ENCODE assay signal across 10 cellular contexts in genomic region chr15:67116742-67117141, GRCh38. TPM values are rescaled to one million over a fixed set of nuclear protein-coding genes. Genes with fewer than 3 reads are reported as not detected.
DNase-seq lines count a peak whose midpoint lies in the region; ATAC-seq, FAIRE-seq and TF ChIP-seq lines count a peak whose summit lies in the region.
"Had no signal": no experiment of that assay in that cellular context is flagged by ENCODE, and none has a peak within 500 bp of the region (broad histone marks: within the 10 kb centered on the region; RNA-seq: fewer than 3 reads in every experiment).

No MANE protein-coding gene starts in this region.

- TF ChIP-seq CTCF in HFFc6 (IDR thresholded peaks at IDR 0.05) (no peak), astrocyte (IDR thresholded peaks at IDR 0.05; ENCODE audit: insufficient read depth, low read depth, low read length) (no peak), ascending aorta (IDR thresholded peaks at IDR 0.05) (no peak)

- H3K27me3 Mint-ChIP-seq in HFFc6 (ENCODE audit: insufficient read depth) (peaks cover 21% of the 10 kb centered on the region), astrocyte (ENCODE audit: low read depth, unreplicated experiment) (no peaks in the 10 kb centered on the region)

- peak overlapping the region; percentile 40 to 84 (median 71); a peak in 21 of 22 replicates for H3K9ac ChIP-seq in BLaER1 treated with 17β-estradiol and CSF1 and Interleukin-3, amounts not matched to agents 10 nM and 100 nM
- no peak overlapping the region for H3K9ac ChIP-seq in astrocyte (ENCODE audit: low read length)

- peaks cover 2% of the 10 kb centered on the region for H3K9me3 Mint-ChIP-seq in HFFc6
- H3K9me3 Mint-ChIP-seq in astrocyte (ENCODE audit: unreplicated experiment) = peaks cover 8% of the 10 kb centered on the region

- H3K4me3 Mint-ChIP-seq in HFFc6 = peak overlapping the region; percentile 31; the same call in 1 of the 2 replicates
- H3K4me3 Mint-ChIP-seq in astrocyte (ENCODE audit: unreplicated experiment) = peak overlapping the region; percentile 6

- H3K79me2 ChIP-seq in astrocyte (ENCODE audit: insufficient read depth, low read length) = peaks cover 83% of the 10 kb centered on the region

- H3K4me1 Mint-ChIP-seq in HFFc6 (ENCODE audit: low read depth) = peaks cover 84% of the 10 kb centered on the region
- peaks cover 54% of the 10 kb centered on the region for H3K4me1 Mint-ChIP-seq in astrocyte (ENCODE audit: low read depth, unreplicated experiment)

- H3K36me3 ChIP-seq in BLaER1 treated with 17β-estradiol and CSF1 and Interleukin-3, amounts not matched to agents 10 nM and 100 nM = peaks cover 8 to 60% (median 35%) of the 10 kb centered on the region in 11 experiments; a peak in 20 of 22 replicates
- H3K36me3 ChIP-seq in astrocyte (ENCODE audit: insufficient read depth, low read length) (no peaks in the 10 kb centered on the region), muscle layer of duodenum (ENCODE audit: control insufficient read depth in 1 of 2, insufficient read depth in 2 of 2, low read length in 2 of 2) (no peaks in the 10 kb centered on the region), ascending aorta (no peaks in the 10 kb centered on the region)

- H3K27ac ChIP-seq in BLaER1 treated with 17β-estradiol and CSF1 and Interleukin-3, amounts not matched to agents 10 nM and 100 nM = peak overlapping the region; percentile 39 to 95 (median 86); a peak in 21 of 22 replicates
- H3K27ac ChIP-seq in astrocyte (ENCODE audit: low read depth, low read length) (no peak overlapping the region), muscle layer of duodenum (ENCODE audit: low read length) (peak overlapping the region; percentile 2), ascending aorta (no peak overlapping the region)
- H3K27ac ChIP-seq: SK-N-MC had no signal

- H3K4me1 ChIP-seq in BLaER1 treated with 17β-estradiol and CSF1 and Interleukin-3, amounts not matched to agents 10 nM and 100 nM = peaks cover 86 to 98% (median 93%) of the 10 kb centered on the region in 10 experiments
- peaks cover 45% of the 10 kb centered on the region for H3K4me1 ChIP-seq in astrocyte (ENCODE audit: insufficient read depth, low read length)
- H3K4me1 ChIP-seq in muscle layer of duodenum (ENCODE audit: control insufficient read depth in 1 of 2, insufficient read depth in 2 of 2, low read length in 2 of 2) = peaks cover 30 to 39% of the 10 kb centered on the region in 2 donors
- H3K4me1 ChIP-seq in ascending aorta = peaks cover 17 to 75% of the 10 kb centered on the region in 2 donors

- H4K20me1 ChIP-seq in BLaER1 treated with 17β-estradiol and CSF1 and Interleukin-3, amounts not matched to agents 10 nM and 100 nM = peaks cover 0 to 99% (median 26%) of the 10 kb centered on the region in 11 experiments; a peak in 14 of 22 replicates
- H4K20me1 ChIP-seq in astrocyte (ENCODE audit: insufficient read depth, low read length) = no peaks in the 10 kb centered on the region

- DNase-seq in HFFc6 = no peak
- DNase-seq in astrocyte (ENCODE audit: low read depth) = no peak
- DNase-seq in ascending aorta (ENCODE audit: low spot score in 2 of 2) = no peak
- no peak for DNase-seq in nucleus accumbens (lab: John Stamatoyannopoulos, UW)
- DNase-seq in DMS 273 treated with DMSO at 0.1 percent for 48 hours (lab: John Stamatoyannopoulos, UW) = no peak
- DNase-seq: NCI-H1694 had no signal

- H3K36me3 Mint-ChIP-seq in HFFc6 (ENCODE audit: low read depth) = peaks cover 59% of the 10 kb centered on the region
- H3K36me3 Mint-ChIP-seq in astrocyte (ENCODE audit: low read depth, unreplicated experiment) = peaks cover 25% of the 10 kb centered on the region

- peak overlapping the region in 8 of 10 experiments; percentile 0 to 50 (median 34); a peak in 11 of 20 replicates for H3K4me3 ChIP-seq in BLaER1 treated with 17β-estradiol and CSF1 and Interleukin-3, amounts not matched to agents 10 nM and 100 nM
- H3K4me3 ChIP-seq in astrocyte (ENCODE audit: insufficient read depth, low read depth, low read length) (no peak overlapping the region), muscle layer of duodenum (ENCODE audit: low read depth in 1 of 2, low read length in 2 of 2) (no peak overlapping the region), ascending aorta (no peak overlapping the region)
- H3K4me3 ChIP-seq: SK-N-MC had no signal

- H3K4me2 ChIP-seq in BLaER1 treated with 17β-estradiol and CSF1 and Interleukin-3, amounts not matched to agents 10 nM and 100 nM = peak overlapping the region; percentile 78 to 97 (median 91)
- no peak overlapping the region for H3K4me2 ChIP-seq in astrocyte (ENCODE audit: low read length)

- intact Hi-C loops in ascending aorta (cut with DNase I) = no loop called here

- H3K9me3 ChIP-seq in BLaER1 treated with 17β-estradiol and CSF1 and Interleukin-3, amounts not matched to agents 10 nM and 100 nM (replicated peaks in 1 of 11) = peaks cover under 1 to 11% (median 6%) of the 10 kb centered on the region in 11 experiments; a peak in 21 of 22 replicates
- H3K9me3 ChIP-seq in astrocyte (ENCODE audit: insufficient read depth, low read depth, low read length) = no peaks in the 10 kb centered on the region
- H3K9me3 ChIP-seq in muscle layer of duodenum (ENCODE audit: control insufficient read depth in 1 of 2, low read length in 2 of 2) = no peaks in the 10 kb centered on the region
- no peaks in the 10 kb centered on the region for H3K9me3 ChIP-seq in ascending aorta

- peak overlapping the region; percentile 51; the same call in 1 of the 2 replicates for H3K27ac Mint-ChIP-seq in HFFc6
- H3K27ac Mint-ChIP-seq in astrocyte (ENCODE audit: unreplicated experiment) = peak overlapping the region; percentile 53

- no peak for FAIRE-seq in astrocyte (lab: Jason Lieb, UNC)

- no peak for ATAC-seq in HG02970 (IDR thresholded peaks at IDR 0.05; ENCODE audit: low FRiP score, unreplicated experiment)

- no peak overlapping the region for H2AFZ ChIP-seq in astrocyte (ENCODE audit: low read depth, low read length)

- H3K27me3 ChIP-seq in BLaER1 treated with 17β-estradiol and CSF1 and Interleukin-3, amounts not matched to agents 10 nM and 100 nM = no peaks in the 10 kb centered on the region
- H3K27me3 ChIP-seq in astrocyte (ENCODE audit: insufficient read depth, low read length) (no peaks in the 10 kb centered on the region), muscle layer of duodenum (ENCODE audit: low read depth, low read length) (no peaks in the 10 kb centered on the region), ascending aorta (no peaks in the 10 kb centered on the region)

RNA-seq across cellular contexts. Expression of gene SMAD3, which starts 51.3 kb away (rescaled TPM):
- 100 to 1,000 TPM in 4 of 6 experiments, 10 to 100 TPM in 2; 54.3 to 132 (median 118) TPM for total RNA-seq in HFFc6 (2021; fragmentation: NEBNext Ultra II Directional; extraction: Animal tissue kit (Norgen Biotek cat#: 25700))
- 65.6 and 78.0 TPM in 2 replicates for total RNA-seq in astrocyte
- 89.3 TPM for total RNA-seq in ascending aorta

Comparison
In these comparisons a context has a peak if more than half of its experiments do, and no peak if none do; other contexts are left out.
1. H3K27ac ChIP-seq: peak in BLaER1 treated with 17β-estradiol and CSF1 and Interleukin-3, amounts not matched to agents 10 nM and 100 nM (11 of 11) and muscle layer of duodenum (single experiment); none in astrocyte (single experiment) and ascending aorta (0 of 2).
2. H3K4me3 ChIP-seq: peak in BLaER1 treated with 17β-estradiol and CSF1 and Interleukin-3, amounts not matched to agents 10 nM and 100 nM (8 of 10); none in astrocyte (single experiment), muscle layer of duodenum (0 of 2) and ascending aorta (0 of 2).